ENCODE assay signal across 10 cellular contexts in the genomic region with DNA sequence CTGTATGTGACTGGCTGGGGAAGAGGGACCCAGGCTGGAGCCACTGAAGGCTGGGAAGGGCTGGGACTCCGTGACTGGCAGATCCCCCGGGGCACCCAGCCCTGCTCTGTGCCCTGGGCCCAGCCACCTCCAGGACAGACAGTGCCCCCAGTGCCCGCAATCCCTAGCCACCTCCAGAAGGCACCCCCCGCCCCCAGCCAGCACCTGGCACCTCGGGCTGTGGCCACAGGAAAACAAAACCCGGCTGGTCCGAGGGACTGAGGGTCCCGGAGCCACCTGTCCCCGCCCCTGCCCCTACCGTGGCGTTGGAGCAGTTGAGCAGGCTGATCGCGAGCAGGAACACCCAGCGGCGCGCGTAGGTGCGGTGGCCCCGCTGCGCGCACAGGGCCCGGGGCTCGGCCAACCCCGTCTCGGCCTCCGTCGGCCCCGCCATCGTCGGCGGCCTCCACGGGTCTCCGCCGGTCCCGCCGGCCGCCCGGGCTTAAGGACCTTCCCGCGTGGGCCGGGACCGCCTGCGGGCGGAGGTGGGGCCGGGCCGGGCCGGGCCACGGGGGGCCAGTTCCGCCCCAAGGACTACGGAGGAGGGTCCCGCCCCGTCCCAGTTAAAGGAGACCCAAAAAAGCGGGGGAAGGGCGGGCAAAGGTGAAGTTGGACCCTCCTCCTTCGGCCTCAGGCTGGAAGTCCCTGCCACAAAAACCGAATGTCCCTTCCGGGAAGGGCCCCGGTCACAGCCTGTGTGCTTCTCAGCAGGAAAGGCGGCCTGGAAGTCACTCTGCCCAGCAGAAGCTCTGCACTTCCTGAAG. TPM values are rescaled to one million over a fixed set of nuclear protein-coding genes. Genes with fewer than 3 reads are reported as not detected.
DNase-seq lines count a peak whose midpoint lies in the region; ATAC-seq and TF ChIP-seq lines count a peak whose summit lies in the region.
"Had no signal": no experiment of that assay in that cellular context is flagged by ENCODE, and none has a peak within 500 bp of the region (broad histone marks: within the 10 kb centered on the region; RNA-seq: fewer than 3 reads in every experiment).

SLC49A3 (minus strand) TSS at position 457 of the 803 bp plus-strand sequence; CDS start at position 433, 24 bp downstream.

- no peaks in the 10 kb centered on the region for H3K9me3 ChIP-seq in naive thymus-derived CD4-positive, alpha-beta T cell (ENCODE audit: control insufficient read depth in 2 of 3, low read length in 3 of 3)

- H3K36me3 ChIP-seq in ACC112 (ENCODE audit: insufficient read depth, low read length), result no peaks in the 10 kb centered on the region
- no peaks in the 10 kb centered on the region for H3K36me3 ChIP-seq in naive thymus-derived CD4-positive, alpha-beta T cell (ENCODE audit: control insufficient read depth in 2 of 3, insufficient read depth in 3 of 3, low read length in 3 of 3)

- no peak for DNase-seq in fibroblast of mammary gland (ENCODE audit: low read depth)
- DNase-seq in naive thymus-derived CD4-positive, alpha-beta T cell, result no peak
- no peak for DNase-seq in 8988T
- DNase-seq in NCI-H187 (lab: John Stamatoyannopoulos, UW), result no peak
- DNase-seq in NCI-H2029 treated with DMSO at 0.1 percent for 48 hours (lab: John Stamatoyannopoulos, UW), result no peak
- DNase-seq: T-helper 1 cell had no signal

- POLR2A ChIA-PET in naive thymus-derived CD4-positive, alpha-beta T cell (lab: Charles Lee), result no interaction called here

- peaks cover 13% of the 10 kb centered on the region for H3K27me3 Mint-ChIP-seq in IgD-negative memory B cell
- peaks cover 3 to 22% (median 12%) of the 10 kb centered on the region in 5 donors for H3K27me3 Mint-ChIP-seq in naive thymus-derived CD4-positive, alpha-beta T cell

- no peak for TF ChIP-seq CTCF in fibroblast of mammary gland (conservative IDR thresholded peaks at IDR 0.05; ENCODE audit: control insufficient read depth, insufficient read depth, low read depth, low read length)

- H3K4me1 ChIP-seq in ACC112 (ENCODE audit: control insufficient read depth, insufficient read depth, low read length, unreplicated experiment), result peaks cover 31% of the 10 kb centered on the region
- no peaks in the 10 kb centered on the region for H3K4me1 ChIP-seq in naive thymus-derived CD4-positive, alpha-beta T cell (ENCODE audit: control insufficient read depth in 2 of 2, insufficient read depth in 2 of 2, low read length in 2 of 2)

- no peaks in the 10 kb centered on the region for H3K27me3 ChIP-seq in ACC112 (ENCODE audit: insufficient read depth, low read length)
- H3K27me3 ChIP-seq in naive thymus-derived CD4-positive, alpha-beta T cell (ENCODE audit: control insufficient read depth in 2 of 2, insufficient read depth in 2 of 2, low read length in 2 of 2), result no peaks in the 10 kb centered on the region

- H3K79me2 ChIP-seq in ACC112 (ENCODE audit: control insufficient read depth, insufficient read depth, low read length, unreplicated experiment), result peaks cover 6% of the 10 kb centered on the region

- H2AFZ ChIP-seq in ACC112 (ENCODE audit: low read length, unreplicated experiment), result peak within 1 kb of the TSS; percentile 72

- no peak within 1 kb of the TSS for H3K27ac Mint-ChIP-seq in IgD-negative memory B cell
- H3K27ac Mint-ChIP-seq in naive thymus-derived CD4-positive, alpha-beta T cell, result no peak within 1 kb of the TSS

- no peaks in the 10 kb centered on the region for H3K9me3 Mint-ChIP-seq in IgD-negative memory B cell
- H3K9me3 Mint-ChIP-seq in naive thymus-derived CD4-positive, alpha-beta T cell, result peaks cover 0 to 3% (median 0%) of the 10 kb centered on the region in 11 donors

- H3K4me3 ChIP-seq in ACC112 (ENCODE audit: low read depth, low read length) (peak within 1 kb of the TSS; percentile 79), fibroblast of mammary gland (ENCODE audit: control insufficient read depth, low read depth, low read length) (peak within 1 kb of the TSS; percentile 38)
- no peak within 1 kb of the TSS for H3K4me3 ChIP-seq in naive thymus-derived CD4-positive, alpha-beta T cell (ENCODE audit: low read length)

- H3K27ac ChIP-seq in ACC112 (ENCODE audit: low read depth, low read length), result peak within 1 kb of the TSS; percentile 75
- no peak within 1 kb of the TSS for H3K27ac ChIP-seq in naive thymus-derived CD4-positive, alpha-beta T cell (ENCODE audit: low read depth, low read length)

- CTCF ChIA-PET in naive thymus-derived CD4-positive, alpha-beta T cell (lab: Charles Lee), result no interaction called here

- H3K36me3 Mint-ChIP-seq in IgD-negative memory B cell, result peaks cover 1% of the 10 kb centered on the region
- no peaks in the 10 kb centered on the region for H3K36me3 Mint-ChIP-seq in naive thymus-derived CD4-positive, alpha-beta T cell

- H3K4me1 Mint-ChIP-seq in IgD-negative memory B cell, result peaks cover 0 to 4% (median 4%) of the 10 kb centered on the region in 3 donors
- peaks cover 0 to 10% (median 0%) of the 10 kb centered on the region in 7 donors for H3K4me1 Mint-ChIP-seq in naive thymus-derived CD4-positive, alpha-beta T cell

- intact Hi-C loops in naive thymus-derived CD4-positive, alpha-beta T cell (cut with micrococcal nuclease), result no loop called here

- H3K4me3 Mint-ChIP-seq in IgD-negative memory B cell, result peak within 1 kb of the TSS in 3 of 4 donors; percentile 12 to 73 (median 67)
- peak within 1 kb of the TSS in 3 of 10 donors; percentile 14 to 58 (median 17) for H3K4me3 Mint-ChIP-seq in naive thymus-derived CD4-positive, alpha-beta T cell

- peak; percentile 17 for ATAC-seq in naive thymus-derived CD4-positive, alpha-beta T cell
- ATAC-seq in GM18511 (IDR thresholded peaks at IDR 0.05; ENCODE audit: unreplicated experiment), result no peak

RNA-seq across cellular contexts. Expression of gene SLC49A3, which starts in this region (rescaled TPM):
- 0.97 TPM for polyA plus RNA-seq in IgD-negative memory B cell
- 1 to 10 TPM in 2 of 5 experiments, under 1 TPM in 3; 0.80 to 9.4 (median 0.92) TPM for total RNA-seq in naive thymus-derived CD4-positive, alpha-beta T cell
- not detected for polyA plus RNA-seq in naive thymus-derived CD4-positive, alpha-beta T cell
- total RNA-seq: Daoy had no signal
